1 cellular context compared by ENCODE assay signal in the genomic region with DNA sequence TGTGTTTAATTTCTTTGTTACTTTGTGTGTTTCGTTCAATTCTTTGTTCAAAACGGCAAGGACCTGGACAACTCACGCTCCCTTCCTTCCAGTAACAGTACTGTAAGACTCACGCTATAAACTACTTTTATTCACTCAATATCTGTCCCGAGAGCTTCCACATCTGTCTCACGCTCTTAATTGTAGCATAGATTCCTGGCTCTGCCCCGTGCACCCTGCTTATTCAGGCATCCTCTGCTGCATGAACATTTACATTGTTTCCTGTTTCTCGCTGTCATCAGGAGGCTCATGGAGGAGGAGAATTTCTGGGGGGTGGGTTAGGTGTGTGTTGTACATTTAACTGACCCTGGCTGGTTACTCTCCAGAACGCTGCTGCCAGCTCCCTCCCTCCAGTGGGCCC.
TF ChIP-seq lines count a peak whose summit lies in the region.

No MANE protein-coding gene starts in this region.

TF ChIP-seq in GM23338, 12 proteins besides CTCF, POLR2A, EP300 and RAD21 (continued from another document):
- TF ChIP-seq, protein P1, sequence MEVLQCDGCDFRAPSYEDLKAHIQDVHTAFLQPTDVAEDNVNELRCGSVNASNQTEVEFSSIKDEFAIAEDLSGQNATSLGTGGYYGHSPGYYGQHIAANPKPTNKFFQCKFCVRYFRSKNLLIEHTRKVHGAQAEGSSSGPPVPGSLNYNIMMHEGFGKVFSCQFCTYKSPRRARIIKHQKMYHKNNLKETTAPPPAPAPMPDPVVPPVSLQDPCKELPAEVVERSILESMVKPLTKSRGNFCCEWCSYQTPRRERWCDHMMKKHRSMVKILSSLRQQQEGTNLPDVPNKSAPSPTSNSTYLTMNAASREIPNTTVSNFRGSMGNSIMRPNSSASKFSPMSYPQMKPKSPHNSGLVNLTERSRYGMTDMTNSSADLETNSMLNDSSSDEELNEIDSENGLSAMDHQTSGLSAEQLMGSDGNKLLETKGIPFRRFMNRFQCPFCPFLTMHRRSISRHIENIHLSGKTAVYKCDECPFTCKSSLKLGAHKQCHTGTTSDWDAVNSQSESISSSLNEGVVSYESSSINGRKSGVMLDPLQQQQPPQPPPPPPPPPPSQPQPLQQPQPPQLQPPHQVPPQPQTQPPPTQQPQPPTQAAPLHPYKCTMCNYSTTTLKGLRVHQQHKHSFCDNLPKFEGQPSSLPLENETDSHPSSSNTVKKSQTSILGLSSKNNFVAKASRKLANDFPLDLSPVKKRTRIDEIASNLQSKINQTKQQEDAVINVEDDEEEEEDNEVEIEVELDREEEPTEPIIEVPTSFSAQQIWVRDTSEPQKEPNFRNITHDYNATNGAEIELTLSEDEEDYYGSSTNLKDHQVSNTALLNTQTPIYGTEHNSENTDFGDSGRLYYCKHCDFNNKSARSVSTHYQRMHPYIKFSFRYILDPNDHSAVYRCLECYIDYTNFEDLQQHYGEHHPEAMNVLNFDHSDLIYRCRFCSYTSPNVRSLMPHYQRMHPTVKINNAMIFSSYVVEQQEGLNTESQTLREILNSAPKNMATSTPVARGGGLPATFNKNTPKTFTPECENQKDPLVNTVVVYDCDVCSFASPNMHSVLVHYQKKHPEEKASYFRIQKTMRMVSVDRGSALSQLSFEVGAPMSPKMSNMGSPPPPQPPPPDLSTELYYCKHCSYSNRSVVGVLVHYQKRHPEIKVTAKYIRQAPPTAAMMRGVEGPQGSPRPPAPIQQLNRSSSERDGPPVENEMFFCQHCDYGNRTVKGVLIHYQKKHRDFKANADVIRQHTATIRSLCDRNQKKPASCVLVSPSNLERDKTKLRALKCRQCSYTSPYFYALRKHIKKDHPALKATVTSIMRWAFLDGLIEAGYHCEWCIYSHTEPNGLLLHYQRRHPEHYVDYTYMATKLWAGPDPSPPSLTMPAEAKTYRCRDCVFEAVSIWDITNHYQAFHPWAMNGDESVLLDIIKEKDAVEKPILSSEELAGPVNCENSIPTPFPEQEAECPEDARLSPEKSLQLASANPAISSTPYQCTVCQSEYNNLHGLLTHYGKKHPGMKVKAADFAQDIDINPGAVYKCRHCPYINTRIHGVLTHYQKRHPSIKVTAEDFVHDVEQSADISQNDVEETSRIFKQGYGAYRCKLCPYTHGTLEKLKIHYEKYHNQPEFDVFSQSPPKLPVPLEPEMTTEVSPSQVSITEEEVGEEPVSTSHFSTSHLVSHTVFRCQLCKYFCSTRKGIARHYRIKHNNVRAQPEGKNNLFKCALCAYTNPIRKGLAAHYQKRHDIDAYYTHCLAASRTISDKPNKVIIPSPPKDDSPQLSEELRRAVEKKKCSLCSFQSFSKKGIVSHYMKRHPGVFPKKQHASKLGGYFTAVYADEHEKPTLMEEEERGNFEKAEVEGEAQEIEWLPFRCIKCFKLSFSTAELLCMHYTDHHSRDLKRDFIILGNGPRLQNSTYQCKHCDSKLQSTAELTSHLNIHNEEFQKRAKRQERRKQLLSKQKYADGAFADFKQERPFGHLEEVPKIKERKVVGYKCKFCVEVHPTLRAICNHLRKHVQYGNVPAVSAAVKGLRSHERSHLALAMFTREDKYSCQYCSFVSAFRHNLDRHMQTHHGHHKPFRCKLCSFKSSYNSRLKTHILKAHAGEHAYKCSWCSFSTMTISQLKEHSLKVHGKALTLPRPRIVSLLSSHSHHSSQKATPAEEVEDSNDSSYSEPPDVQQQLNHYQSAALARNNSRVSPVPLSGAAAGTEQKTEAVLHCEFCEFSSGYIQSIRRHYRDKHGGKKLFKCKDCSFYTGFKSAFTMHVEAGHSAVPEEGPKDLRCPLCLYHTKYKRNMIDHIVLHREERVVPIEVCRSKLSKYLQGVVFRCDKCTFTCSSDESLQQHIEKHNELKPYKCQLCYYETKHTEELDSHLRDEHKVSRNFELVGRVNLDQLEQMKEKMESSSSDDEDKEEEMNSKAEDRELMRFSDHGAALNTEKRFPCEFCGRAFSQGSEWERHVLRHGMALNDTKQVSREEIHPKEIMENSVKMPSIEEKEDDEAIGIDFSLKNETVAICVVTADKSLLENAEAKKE (CRISPR knock-in tag; IDR thresholded peaks at IDR 0.05) = no peak
- TF ChIP-seq ZNF331 (CRISPR knock-in tag; IDR thresholded peaks at IDR 0.05; ENCODE audit: low read depth) (no peak), STAT1 (IDR thresholded peaks at IDR 0.05; ENCODE audit: unreplicated experiment) (no peak), POLR2AphosphoS5 (IDR thresholded peaks at IDR 0.05; ENCODE audit: low read depth) (no peak), EZH2 (IDR thresholded peaks at IDR 0.05; ENCODE audit: low read depth, unreplicated experiment) (no peak), NANOG (IDR thresholded peaks at IDR 0.05; ENCODE audit: borderline replicate concordance) (no peak), JUNB (IDR thresholded peaks at IDR 0.05; ENCODE audit: unreplicated experiment) (no peak), ZNF114 (CRISPR knock-in tag; IDR thresholded peaks at IDR 0.05) (no peak), CREB1 (CRISPR knock-in tag; IDR thresholded peaks at IDR 0.05; ENCODE audit: low read depth) (no peak)
- TF ChIP-seq, protein P2, sequence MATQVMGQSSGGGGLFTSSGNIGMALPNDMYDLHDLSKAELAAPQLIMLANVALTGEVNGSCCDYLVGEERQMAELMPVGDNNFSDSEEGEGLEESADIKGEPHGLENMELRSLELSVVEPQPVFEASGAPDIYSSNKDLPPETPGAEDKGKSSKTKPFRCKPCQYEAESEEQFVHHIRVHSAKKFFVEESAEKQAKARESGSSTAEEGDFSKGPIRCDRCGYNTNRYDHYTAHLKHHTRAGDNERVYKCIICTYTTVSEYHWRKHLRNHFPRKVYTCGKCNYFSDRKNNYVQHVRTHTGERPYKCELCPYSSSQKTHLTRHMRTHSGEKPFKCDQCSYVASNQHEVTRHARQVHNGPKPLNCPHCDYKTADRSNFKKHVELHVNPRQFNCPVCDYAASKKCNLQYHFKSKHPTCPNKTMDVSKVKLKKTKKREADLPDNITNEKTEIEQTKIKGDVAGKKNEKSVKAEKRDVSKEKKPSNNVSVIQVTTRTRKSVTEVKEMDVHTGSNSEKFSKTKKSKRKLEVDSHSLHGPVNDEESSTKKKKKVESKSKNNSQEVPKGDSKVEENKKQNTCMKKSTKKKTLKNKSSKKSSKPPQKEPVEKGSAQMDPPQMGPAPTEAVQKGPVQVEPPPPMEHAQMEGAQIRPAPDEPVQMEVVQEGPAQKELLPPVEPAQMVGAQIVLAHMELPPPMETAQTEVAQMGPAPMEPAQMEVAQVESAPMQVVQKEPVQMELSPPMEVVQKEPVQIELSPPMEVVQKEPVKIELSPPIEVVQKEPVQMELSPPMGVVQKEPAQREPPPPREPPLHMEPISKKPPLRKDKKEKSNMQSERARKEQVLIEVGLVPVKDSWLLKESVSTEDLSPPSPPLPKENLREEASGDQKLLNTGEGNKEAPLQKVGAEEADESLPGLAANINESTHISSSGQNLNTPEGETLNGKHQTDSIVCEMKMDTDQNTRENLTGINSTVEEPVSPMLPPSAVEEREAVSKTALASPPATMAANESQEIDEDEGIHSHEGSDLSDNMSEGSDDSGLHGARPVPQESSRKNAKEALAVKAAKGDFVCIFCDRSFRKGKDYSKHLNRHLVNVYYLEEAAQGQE (IDR thresholded peaks at IDR 0.05; ENCODE audit: unreplicated experiment) = no peak
- TF ChIP-seq, protein P3, sequence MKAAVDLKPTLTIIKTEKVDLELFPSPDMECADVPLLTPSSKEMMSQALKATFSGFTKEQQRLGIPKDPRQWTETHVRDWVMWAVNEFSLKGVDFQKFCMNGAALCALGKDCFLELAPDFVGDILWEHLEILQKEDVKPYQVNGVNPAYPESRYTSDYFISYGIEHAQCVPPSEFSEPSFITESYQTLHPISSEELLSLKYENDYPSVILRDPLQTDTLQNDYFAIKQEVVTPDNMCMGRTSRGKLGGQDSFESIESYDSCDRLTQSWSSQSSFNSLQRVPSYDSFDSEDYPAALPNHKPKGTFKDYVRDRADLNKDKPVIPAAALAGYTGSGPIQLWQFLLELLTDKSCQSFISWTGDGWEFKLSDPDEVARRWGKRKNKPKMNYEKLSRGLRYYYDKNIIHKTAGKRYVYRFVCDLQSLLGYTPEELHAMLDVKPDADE (IDR thresholded peaks at IDR 0.05) = no peak
